1 cellular context compared by ENCODE assay signal in the genomic region with DNA sequence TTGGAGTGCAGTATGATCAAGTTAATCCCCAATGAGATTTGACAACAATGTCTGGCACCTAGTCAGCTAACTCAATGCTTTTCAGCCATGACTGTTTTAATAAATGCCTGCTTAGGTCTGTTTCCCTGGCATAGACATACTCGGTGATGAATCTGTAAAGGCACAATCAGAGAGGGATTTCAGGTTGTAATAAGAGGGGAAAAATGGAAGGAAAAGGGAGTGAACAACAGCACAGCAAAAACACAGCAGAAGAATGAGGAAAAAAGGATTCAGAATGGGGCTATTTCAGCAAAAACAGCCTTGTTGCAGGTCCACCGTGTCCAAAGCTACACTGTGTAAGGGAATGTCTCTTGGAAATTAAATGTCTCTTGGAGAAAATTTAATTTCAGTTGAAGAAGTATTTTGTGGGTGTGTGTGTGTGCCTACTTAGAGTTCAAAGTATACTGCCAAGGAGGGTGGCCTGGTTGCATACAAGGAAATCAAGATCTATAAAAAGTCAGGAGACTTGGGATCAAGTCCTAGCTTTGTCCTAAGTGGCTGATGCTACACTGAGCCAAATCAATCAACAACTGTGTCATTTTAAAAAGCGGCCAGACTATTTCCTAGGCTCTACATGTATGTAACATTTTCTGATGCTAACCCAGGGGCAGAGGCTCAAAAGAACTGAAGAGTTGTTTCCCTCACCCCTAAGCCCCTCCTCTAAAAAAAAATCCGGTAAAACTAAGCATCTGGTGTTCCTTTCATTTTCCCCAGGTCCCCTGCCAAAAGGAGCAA.
TF ChIP-seq lines count a peak whose summit lies in the region.

No MANE protein-coding gene starts in this region.

TF ChIP-seq in HepG2, 621 proteins besides CTCF, POLR2A, EP300 and RAD21:
- TF ChIP-seq NFIC (IDR thresholded peaks at IDR 0.05; ENCODE audit: low read length) = no peak
- no peak for TF ChIP-seq FLYWCH1 (CRISPR knock-in tag; IDR thresholded peaks at IDR 0.05)
- no peak for TF ChIP-seq SP2 (CRISPR knock-in tag; IDR thresholded peaks at IDR 0.05)
- no peak for TF ChIP-seq IKZF4 (CRISPR knock-in tag; IDR thresholded peaks at IDR 0.05; ENCODE audit: borderline replicate concordance, low read depth, not compliant biosample characterization)
- no peak for TF ChIP-seq ZNF33A (CRISPR knock-in tag; IDR thresholded peaks at IDR 0.05; ENCODE audit: borderline replicate concordance)
- TF ChIP-seq ZNF7 (CRISPR knock-in tag; IDR thresholded peaks at IDR 0.05) = no peak
- TF ChIP-seq REXO4 (CRISPR knock-in tag; IDR thresholded peaks at IDR 0.05; ENCODE audit: borderline replicate concordance) = no peak
- TF ChIP-seq NFAT5 (CRISPR knock-in tag; IDR thresholded peaks at IDR 0.05) = no peak
- TF ChIP-seq ZBTB2 (CRISPR knock-in tag; IDR thresholded peaks at IDR 0.05; ENCODE audit: low read depth) = no peak
- TF ChIP-seq CBFB (CRISPR knock-in tag; IDR thresholded peaks at IDR 0.05) = no peak
- no peak for TF ChIP-seq IRF2 (CRISPR knock-in tag; IDR thresholded peaks at IDR 0.05)
- TF ChIP-seq ELF4 (CRISPR knock-in tag; IDR thresholded peaks at IDR 0.05; ENCODE audit: borderline replicate concordance) = no peak
- TF ChIP-seq, protein P1, sequence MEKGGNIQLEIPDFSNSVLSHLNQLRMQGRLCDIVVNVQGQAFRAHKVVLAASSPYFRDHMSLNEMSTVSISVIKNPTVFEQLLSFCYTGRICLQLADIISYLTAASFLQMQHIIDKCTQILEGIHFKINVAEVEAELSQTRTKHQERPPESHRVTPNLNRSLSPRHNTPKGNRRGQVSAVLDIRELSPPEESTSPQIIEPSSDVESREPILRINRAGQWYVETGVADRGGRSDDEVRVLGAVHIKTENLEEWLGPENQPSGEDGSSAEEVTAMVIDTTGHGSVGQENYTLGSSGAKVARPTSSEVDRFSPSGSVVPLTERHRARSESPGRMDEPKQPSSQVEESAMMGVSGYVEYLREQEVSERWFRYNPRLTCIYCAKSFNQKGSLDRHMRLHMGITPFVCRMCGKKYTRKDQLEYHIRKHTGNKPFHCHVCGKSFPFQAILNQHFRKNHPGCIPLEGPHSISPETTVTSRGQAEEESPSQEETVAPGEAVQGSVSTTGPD (CRISPR knock-in tag; IDR thresholded peaks at IDR 0.05) = no peak
- TF ChIP-seq, protein P2, sequence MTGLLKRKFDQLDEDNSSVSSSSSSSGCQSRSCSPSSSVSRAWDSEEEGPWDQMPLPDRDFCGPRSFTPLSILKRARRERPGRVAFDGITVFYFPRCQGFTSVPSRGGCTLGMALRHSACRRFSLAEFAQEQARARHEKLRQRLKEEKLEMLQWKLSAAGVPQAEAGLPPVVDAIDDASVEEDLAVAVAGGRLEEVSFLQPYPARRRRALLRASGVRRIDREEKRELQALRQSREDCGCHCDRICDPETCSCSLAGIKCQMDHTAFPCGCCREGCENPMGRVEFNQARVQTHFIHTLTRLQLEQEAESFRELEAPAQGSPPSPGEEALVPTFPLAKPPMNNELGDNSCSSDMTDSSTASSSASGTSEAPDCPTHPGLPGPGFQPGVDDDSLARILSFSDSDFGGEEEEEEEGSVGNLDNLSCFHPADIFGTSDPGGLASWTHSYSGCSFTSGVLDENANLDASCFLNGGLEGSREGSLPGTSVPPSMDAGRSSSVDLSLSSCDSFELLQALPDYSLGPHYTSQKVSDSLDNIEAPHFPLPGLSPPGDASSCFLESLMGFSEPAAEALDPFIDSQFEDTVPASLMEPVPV (CRISPR knock-in tag; IDR thresholded peaks at IDR 0.05) = no peak
- TF ChIP-seq DDIT3 (CRISPR knock-in tag; IDR thresholded peaks at IDR 0.05) = no peak
- no peak for TF ChIP-seq ZNF225 (CRISPR knock-in tag; IDR thresholded peaks at IDR 0.05)
- no peak for TF ChIP-seq TEF (CRISPR knock-in tag; IDR thresholded peaks at IDR 0.05)
- no peak for TF ChIP-seq MAFG (CRISPR knock-in tag; IDR thresholded peaks at IDR 0.05)
- no peak for TF ChIP-seq ZNF556 (CRISPR knock-in tag; IDR thresholded peaks at IDR 0.05; ENCODE audit: borderline replicate concordance)
